23 cellular contexts compared by ENCODE assay signal in the genomic region with DNA sequence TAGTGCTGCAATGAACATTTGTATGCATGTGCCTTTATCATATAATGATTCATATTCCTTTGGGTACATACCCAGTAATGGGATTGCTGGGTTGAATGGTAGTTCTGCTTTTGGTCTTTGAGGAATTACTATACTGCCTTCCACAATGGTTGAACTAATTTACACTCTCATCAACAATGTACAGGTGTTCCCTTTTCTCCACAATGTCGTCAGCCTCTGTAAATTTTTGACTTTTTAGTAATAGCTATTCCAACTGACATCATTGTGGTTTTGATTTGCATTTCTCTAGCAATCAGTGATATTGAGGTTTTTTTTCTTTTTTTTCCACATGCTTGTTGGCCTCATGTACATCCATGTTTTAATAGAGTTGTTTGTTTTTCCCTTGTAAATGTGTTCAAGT.
A peak's percentile ranks its signal among the peaks of the same experiment; 100 is the strongest.
DNase-seq lines count a peak whose midpoint lies in the region; ATAC-seq, FAIRE-seq and TF ChIP-seq lines count a peak whose summit lies in the region.
"Had no signal": no experiment of that assay in that cellular context is flagged by ENCODE, and none has a peak within 500 bp of the region (broad histone marks: within the 10 kb centered on the region; RNA-seq: fewer than 3 reads in every experiment).

No MANE protein-coding gene starts in this region.

- H3K27me3 ChIP-seq in GM12878 (replicated peaks in 1 of 2; ENCODE audit: control insufficient read depth in 2 of 2, insufficient read depth in 2 of 2, low read length in 1 of 2) (no peaks in the 10 kb centered on the region), BE2C (no peaks in the 10 kb centered on the region)
- H3K27me3 ChIP-seq: BLaER1 treated with 17β-estradiol and CSF1 and Interleukin-3, amounts not matched to agents 10 nM and 100 nM had no signal

- H3K4me1 ChIP-seq in GM12878 (ENCODE audit: control insufficient read depth, insufficient read depth, low read length), result no peaks in the 10 kb centered on the region
- peaks cover 7% of the 10 kb centered on the region for H3K4me1 ChIP-seq in BE2C
- H3K4me1 ChIP-seq: BLaER1 treated with 17β-estradiol and CSF1 and Interleukin-3, amounts not matched to agents 10 nM and 100 nM; Caco-2 had no signal

- no peaks in the 10 kb centered on the region for H3K36me3 ChIP-seq in GM12878 (ENCODE audit: control insufficient read depth in 2 of 2, insufficient read depth in 2 of 2, low read length in 1 of 2)
- H3K36me3 ChIP-seq in BE2C, result no peaks in the 10 kb centered on the region
- H3K36me3 ChIP-seq: BLaER1 treated with 17β-estradiol and CSF1 and Interleukin-3, amounts not matched to agents 10 nM and 100 nM had no signal

- no peak overlapping the region for H3K4me2 ChIP-seq in GM12878 (ENCODE audit: control insufficient read depth, insufficient read depth)
- H3K4me2 ChIP-seq: BLaER1 treated with 17β-estradiol and CSF1 and Interleukin-3, amounts not matched to agents 10 nM and 100 nM had no signal

- SMC1A ChIA-PET in GM12878 (lab: Charles Lee; ENCODE audit: uncharacterized antibody, unreplicated experiment), result interaction anchor here (1.3 kb wide), 2 partner anchors 13 to 17 kb away, joined by 3 read pairs; no protein-coding TSS in a partner anchor

- no peak for TF ChIP-seq RAD21 in GM12878 (IDR thresholded peaks at IDR 0.05; ENCODE audit: insufficient read depth, low read depth, low read length)

- in situ Hi-C loops in GM12878 (cut with MboI), result no loop called here

- peak; percentile 72 for ATAC-seq in GM12878
- ATAC-seq in HG02885 (IDR thresholded peaks at IDR 0.05; ENCODE audit: poor library complexity, unreplicated experiment), result no peak
- no peak for ATAC-seq in HG02642 (IDR thresholded peaks at IDR 0.05; ENCODE audit: poor library complexity, unreplicated experiment)
- ATAC-seq: CD8-positive, alpha-beta T cell had no signal

- no peak; a peak in 1 of 4 replicates for TF ChIP-seq EP300 in GM12878 (IDR thresholded peaks at IDR 0.05; ENCODE audit: borderline replicate concordance in 1 of 2, control insufficient read depth in 1 of 2, low read depth in 2 of 2, low read length in 2 of 2)

- FAIRE-seq in GM12878 (lab: Jason Lieb, UNC), result no peak
- FAIRE-seq: A204.1, D721Med, G401.6, GM12892, GM18507 had no signal

- TF ChIP-seq CTCF in GM12878 (IDR thresholded peaks at IDR 0.05 in 2 of 3, conservative IDR thresholded peaks at IDR 0.05 in 1 of 3; ENCODE audit: control insufficient read depth in 2 of 3, extremely low read depth in 1 of 3, insufficient read depth in 1 of 3, low read depth in 3 of 3, low read length in 3 of 3) (no peak), BE2C (IDR thresholded peaks at IDR 0.05; ENCODE audit: low read depth, low read length) (no peak)

- H4K20me1 ChIP-seq in GM12878 (ENCODE audit: control insufficient read depth, insufficient read depth), result no peaks in the 10 kb centered on the region
- H4K20me1 ChIP-seq: BLaER1 treated with 17β-estradiol and CSF1 and Interleukin-3, amounts not matched to agents 10 nM and 100 nM had no signal

- RAD21 ChIA-PET in GM12878 (lab: Charles Lee; ENCODE audit: unreplicated experiment), result no interaction called here

- intact Hi-C loops in GM12878 (cut with micrococcal nuclease; ENCODE audit: unreplicated experiment), result no loop called here

- BruUV-seq in GM12878 (replicated peaks; lab: Mats Ljungman, UMichigan), result no TSS peak

- H3K27ac ChIP-seq in GM12878 (ENCODE audit: control insufficient read depth, insufficient read depth), result no peak overlapping the region
- H3K27ac ChIP-seq: BLaER1 treated with 17β-estradiol and CSF1 and Interleukin-3, amounts not matched to agents 10 nM and 100 nM; C4-2B had no signal

- 0% methylated on average over 1 of the region's 1 CpG for WGBS in GM12878 (ENCODE audit: insufficient coverage, insufficient replicate concordance, low lambda C conversion rate, missing lambda C conversion rate)

- H2AFZ ChIP-seq in GM12878 (ENCODE audit: control insufficient read depth, low read depth, low read length), result no peak overlapping the region

- no peaks in the 10 kb centered on the region for H3K79me2 ChIP-seq in GM12878 (ENCODE audit: control insufficient read depth, insufficient read depth, low read length)

- no peak overlapping the region for H3K4me3 ChIP-seq in GM12878
- no peak overlapping the region for H3K4me3 ChIP-seq in BE2C (ENCODE audit: low read depth, low read length)
- H3K4me3 ChIP-seq: BLaER1 treated with 17β-estradiol and CSF1 and Interleukin-3, amounts not matched to agents 10 nM and 100 nM had no signal

- H3K9me3 ChIP-seq in GM12878 (replicated peaks; ENCODE audit: control insufficient read depth, insufficient read depth, low read length) (no peaks in the 10 kb centered on the region), BE2C (no peaks in the 10 kb centered on the region)
- H3K9me3 ChIP-seq: BLaER1 treated with 17β-estradiol and CSF1 and Interleukin-3, amounts not matched to agents 10 nM and 100 nM; Caco-2 had no signal

- peak; percentile 33 for DNase-seq in NCI-H226
- peak; percentile 25 for DNase-seq in amniotic epithelial cell (ENCODE audit: low read depth)
- peak; percentile 28 for DNase-seq in astrocyte of the hippocampus (ENCODE audit: low read depth, low spot score)
- no peak for DNase-seq in GM12878 (ENCODE audit: low read depth, low spot score)
- no peak for DNase-seq in BE2C
- no peak for DNase-seq in activated CD4-positive, CD25-positive, alpha-beta regulatory T cell (lab: John Stamatoyannopoulos, UW)
- DNase-seq: 8988T; ACHN; Caco-2; Calu3; CD4-positive, alpha-beta T cell; CD8-positive, alpha-beta T cell; DMS79 treated with DMSO at 0.1 percent for 48 hours; GF-D8 had no signal

- POLR2A ChIA-PET in GM12878 (lab: Charles Lee), result interaction anchor here (0.6 kb wide), 1 partner anchor 42 kb away, joined by 3 read pairs; no protein-coding TSS in a partner anchor

- no peak for TF ChIP-seq POLR2A in GM12878 (IDR thresholded peaks at IDR 0.05; ENCODE audit: low read depth, low read length)

- H3K9ac ChIP-seq in GM12878 (ENCODE audit: control insufficient read depth, insufficient read depth, low read length), result no peak overlapping the region
- H3K9ac ChIP-seq: BLaER1 treated with 17β-estradiol and CSF1 and Interleukin-3, amounts not matched to agents 10 nM and 100 nM had no signal

- CTCF ChIA-PET in GM12878 (lab: Yijun Ruan, JAX), result interaction anchor here (0.8 kb wide), 2 partner anchors 8 to 11 kb away, joined by 3 read pairs; no protein-coding TSS in a partner anchor

TF ChIP-seq in GM12878, 131 proteins besides CTCF, POLR2A, EP300 and RAD21:
- TF ChIP-seq IKZF2 (IDR thresholded peaks at IDR 0.05), result 0 out of 4 replicates have a peak, but pooled peaks of 1 of the 2 experiments have one; percentile 21
- TF ChIP-seq TCF3 (IDR thresholded peaks at IDR 0.05; ENCODE audit: borderline replicate concordance, insufficient read depth, low read depth, low read length), result no peak
- TF ChIP-seq ATF7 (IDR thresholded peaks at IDR 0.05; ENCODE audit: low read depth), result peak; percentile 45; the same call in 1 of the 2 replicates
- peak; percentile 51; the same call in 1 of the 2 replicates for TF ChIP-seq MTA2 (IDR thresholded peaks at IDR 0.05; ENCODE audit: low read depth)
- peak; percentile 28; the same call in 1 of the 2 replicates for TF ChIP-seq IKZF1 (conservative IDR thresholded peaks at IDR 0.05)

Comparison
In these comparisons a context has a peak if more than half of its experiments do, and no peak if none do; other contexts are left out.
1. DNase-seq: peak in NCI-H226 (single experiment), amniotic epithelial cell (single experiment) and astrocyte of the hippocampus (single experiment); none in GM12878 (single experiment), BE2C (single experiment) and activated CD4-positive, CD25-positive, alpha-beta regulatory T cell (0 of 4).